22 cellular contexts compared by ENCODE assay signal in the genomic region with DNA sequence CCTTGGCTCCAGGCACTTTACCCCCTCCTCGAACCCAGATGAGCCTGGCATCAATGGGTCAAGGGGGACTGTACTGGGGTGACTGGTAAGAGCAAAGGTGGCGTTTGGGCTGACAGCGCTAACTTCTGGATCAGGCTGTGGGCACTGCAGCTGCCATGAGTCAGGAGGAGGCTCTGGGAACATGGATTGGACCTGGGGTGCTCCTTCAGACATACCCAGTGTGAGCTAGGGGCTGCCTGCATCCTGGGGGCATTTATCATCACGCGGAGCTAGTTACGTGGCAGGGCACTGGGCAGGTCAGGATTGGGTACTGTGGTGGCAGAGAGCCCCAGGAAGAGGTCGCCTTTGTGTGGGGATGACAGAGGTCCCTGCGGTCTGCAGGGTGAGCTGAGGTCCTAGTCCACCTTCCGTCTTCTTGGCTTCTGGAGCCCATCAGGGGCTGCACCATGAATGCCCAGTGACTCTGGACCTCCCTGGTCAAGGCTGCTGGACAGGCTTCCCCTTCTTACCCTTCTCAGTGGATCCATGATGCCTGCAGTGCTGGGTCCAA. TPM values are rescaled to one million over a fixed set of nuclear protein-coding genes. Genes with fewer than 3 reads are reported as not detected.
"Had no signal": no experiment of that assay in that cellular context is flagged by ENCODE, and none has a peak within 500 bp of the region (broad histone marks: within the 10 kb centered on the region; RNA-seq: fewer than 3 reads in every experiment).

No MANE protein-coding gene starts in this region.

- H3K27me3 ChIP-seq: upper lobe of left lung, vagina had no signal

- H3K36me3 Mint-ChIP-seq: naive thymus-derived CD4-positive, alpha-beta T cell; stimulated activated memory B cell treated with anti-CD40 and anti-IgM and Interleukin-4, amounts not matched to agents 10 μg/mL and 1 μg/mL and 100 μg/mL, for 72 hours had no signal

- H3K36me3 ChIP-seq: neutrophil, tibial artery, upper lobe of left lung, vagina had no signal

- H2AFZ ChIP-seq: hepatocyte had no signal

- H3K4me1 Mint-ChIP-seq: stimulated activated memory B cell treated with anti-CD40 and anti-IgM and Interleukin-4, amounts not matched to agents 10 μg/mL and 1 μg/mL and 100 μg/mL, for 72 hours had no signal

- H3K9me3 ChIP-seq: neutrophil, tibial artery, upper lobe of left lung, vagina had no signal

- H3K4me1 ChIP-seq: foreskin keratinocyte, upper lobe of left lung had no signal

- H3K4me2 ChIP-seq: hepatocyte, smooth muscle cell had no signal

- H3K27ac ChIP-seq: coronary artery, foreskin keratinocyte, neutrophil, tibial artery, upper lobe of left lung, vagina had no signal

- H3K4me3 ChIP-seq: coronary artery, hepatocyte, lung, smooth muscle cell, tibial artery, upper lobe of left lung, vagina had no signal

- H3K4me3 Mint-ChIP-seq: endodermal cell; naive thymus-derived CD4-positive, alpha-beta T cell; nephron progenitor cell; stimulated activated memory B cell treated with anti-CD40 and anti-IgM and Interleukin-4, amounts not matched to agents 10 μg/mL and 1 μg/mL and 100 μg/mL, for 72 hours; stimulated activated naive CD8-positive, alpha-beta T cell treated with anti-CD3 and anti-CD28 coated beads, Interleukin-15, Interleukin-2, amounts not matched to agents 100 ng/mL and 50 ng/mL, for 24 hours had no signal

- DNase-seq: effector CD4-positive, alpha-beta T cell; endodermal cell; erythroblast; foreskin keratinocyte; left colon; left ventricle myocardium superior; naive thymus-derived CD4-positive, alpha-beta T cell; nephron progenitor cell; stimulated activated CD4-positive, alpha-beta T cell treated with anti-CD3 and anti-CD28 coated beads, Interleukin-4, amount 100 ng/mL, for 1 hour; stimulated activated CD8-positive, alpha-beta memory T cell treated with anti-CD3 and anti-CD28 coated beads, Interleukin-4, amount 100 ng/mL, for 48 hours; tibial artery; upper lobe of left lung had no signal

- H3K9me3 Mint-ChIP-seq: nephron progenitor cell; stimulated activated naive CD8-positive, alpha-beta T cell treated with anti-CD3 and anti-CD28 coated beads, Interleukin-15, Interleukin-2, amounts not matched to agents 100 ng/mL and 50 ng/mL, for 24 hours had no signal

- H3K27ac Mint-ChIP-seq: nephron progenitor cell; stimulated activated memory B cell treated with anti-CD40 and anti-IgM and Interleukin-4, amounts not matched to agents 10 μg/mL and 1 μg/mL and 100 μg/mL, for 72 hours; stimulated activated naive CD8-positive, alpha-beta T cell treated with anti-CD3 and anti-CD28 coated beads, Interleukin-15, Interleukin-2, amounts not matched to agents 100 ng/mL and 50 ng/mL, for 24 hours had no signal

- ATAC-seq: foreskin keratinocyte; left ventricle myocardium superior; naive thymus-derived CD4-positive, alpha-beta T cell; right cardiac atrium; stimulated activated memory B cell treated with anti-CD40 and anti-IgM and Interleukin-4, amounts not matched to agents 10 μg/mL and 1 μg/mL and 100 μg/mL, for 72 hours had no signal

RNA-seq across cellular contexts. Expression of a gene that starts 13.1 kb away (rescaled TPM):
- total RNA-seq: dermis microvascular lymphatic vessel endothelial cell, foreskin keratinocyte, smooth muscle cell had no signal
- polyA plus RNA-seq: foreskin keratinocyte; naive thymus-derived CD4-positive, alpha-beta T cell; smooth muscle cell had no signal
